ENCODE assay signal across 1 cellular context in the genomic region with DNA sequence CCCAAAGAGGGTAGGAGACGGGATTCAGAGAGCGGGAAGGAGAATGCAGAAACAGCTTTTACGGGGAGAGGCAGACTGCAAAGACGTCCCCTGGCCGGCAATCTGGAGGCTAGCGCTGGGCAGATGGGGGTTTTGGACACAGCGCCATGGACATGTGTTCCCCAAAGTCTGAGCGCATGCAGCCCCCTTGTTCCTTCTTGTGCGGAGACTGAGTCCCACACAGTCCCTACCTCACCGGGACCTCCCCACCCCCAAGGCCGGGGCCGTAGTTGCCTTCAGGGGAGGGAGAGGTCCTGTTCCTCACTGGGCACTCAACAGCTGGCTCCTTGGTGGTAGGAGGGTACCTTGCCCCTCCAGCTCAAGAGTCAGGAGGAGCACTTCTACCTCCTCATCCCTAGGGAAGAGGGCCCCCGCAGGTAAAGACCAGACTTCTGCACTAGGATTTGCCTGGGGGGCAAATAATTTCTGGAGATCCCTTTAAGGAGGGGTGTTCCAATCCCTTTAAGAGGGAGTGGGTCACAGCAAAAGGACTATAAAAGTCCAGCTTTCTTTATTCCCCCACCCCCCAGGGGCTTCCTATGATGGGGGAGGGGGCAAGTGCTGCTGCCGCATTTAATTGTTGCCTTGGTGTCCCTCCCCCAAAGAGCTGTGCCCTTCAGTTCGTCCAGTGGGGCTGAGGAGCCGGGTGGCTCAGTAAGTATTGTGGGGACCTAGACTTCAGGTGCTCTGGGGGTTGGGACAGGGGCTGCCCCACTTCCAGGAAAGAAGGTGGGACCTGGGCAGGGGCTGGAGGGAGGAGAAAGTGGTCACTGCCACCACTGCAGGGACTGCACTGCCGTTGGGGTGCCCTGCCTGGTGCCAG.
A peak's percentile ranks its signal among the peaks of the same experiment; 100 is the strongest.
TF ChIP-seq lines count a peak whose summit lies in the region.

No MANE protein-coding gene starts in this region.

TF ChIP-seq in K562, 482 proteins besides CTCF, POLR2A, EP300 and RAD21 (continued from another document):
- peak; percentile 76 for TF ChIP-seq PRDM10 (IDR thresholded peaks at IDR 0.05; ENCODE audit: partially characterized antibody)
- no peak for TF ChIP-seq TEAD1 (CRISPR knock-in tag; IDR thresholded peaks at IDR 0.05)
- TF ChIP-seq SRSF7 (optimal IDR thresholded peaks at IDR 0.05; ENCODE audit: low read depth, low read length), result no peak
